1 cellular context compared by ENCODE assay signal in the genomic region with DNA sequence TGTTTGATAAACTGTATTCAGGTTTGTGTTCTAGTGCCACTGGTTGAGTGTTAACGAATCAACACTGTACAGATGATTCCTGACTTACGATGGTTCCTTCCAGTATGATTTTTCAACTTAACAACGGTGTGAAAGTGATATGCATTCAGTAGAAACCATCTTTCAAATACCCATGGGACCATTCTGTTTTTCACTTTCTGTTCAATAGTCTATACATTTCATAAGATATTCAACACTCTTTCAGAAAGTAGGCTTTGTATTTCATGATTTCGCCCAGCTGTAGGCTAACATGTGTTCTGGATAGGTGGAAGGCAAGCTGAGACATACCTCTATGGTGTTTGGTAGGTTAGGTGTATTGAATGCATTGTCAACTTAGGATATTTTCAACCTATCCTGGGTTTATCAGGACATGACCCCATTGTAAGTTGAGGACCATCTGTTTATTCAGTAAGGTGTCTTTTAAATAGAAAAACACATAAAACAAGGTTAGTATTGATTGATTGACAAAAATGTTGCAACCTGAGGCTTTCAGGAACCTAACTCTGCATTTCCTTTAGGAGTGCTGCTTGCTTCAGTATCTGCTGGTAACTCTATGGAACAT.
TF ChIP-seq lines count a peak whose summit lies in the region.

No MANE protein-coding gene starts in this region.

TF ChIP-seq in HepG2, 621 proteins besides CTCF, POLR2A, EP300 and RAD21 (continued from another document and continues in another):
- TF ChIP-seq CHD4 (IDR thresholded peaks at IDR 0.05; ENCODE audit: borderline replicate concordance, low read length) (no peak), ZBTB42 (CRISPR knock-in tag; IDR thresholded peaks at IDR 0.05) (no peak), PAF1 (CRISPR knock-in tag; IDR thresholded peaks at IDR 0.05) (0 out of 2 replicates have a peak, but pooled peaks have one; percentile 22), GATAD2A (CRISPR knock-in tag; IDR thresholded peaks at IDR 0.05) (peak; percentile 87; the same call in 1 of the 2 replicates), ZNF816 (CRISPR knock-in tag; IDR thresholded peaks at IDR 0.05; ENCODE audit: borderline replicate concordance) (no peak), SSRP1 (CRISPR knock-in tag; IDR thresholded peaks at IDR 0.05) (peak; percentile 77; the same call in 1 of the 2 replicates), ZNF441 (CRISPR knock-in tag; IDR thresholded peaks at IDR 0.05; ENCODE audit: borderline replicate concordance) (no peak), RBM22 (optimal IDR thresholded peaks at IDR 0.05; ENCODE audit: low read length) (no peak), ZFP90 (CRISPR knock-in tag; IDR thresholded peaks at IDR 0.05; ENCODE audit: borderline replicate concordance) (no peak), BHLHE40 (IDR thresholded peaks at IDR 0.05; ENCODE audit: low read length) (no peak), REL (CRISPR knock-in tag; conservative IDR thresholded peaks at IDR 0.05) (no peak), ZNF383 (CRISPR knock-in tag; IDR thresholded peaks at IDR 0.05; ENCODE audit: borderline replicate concordance) (0 out of 2 replicates have a peak, but pooled peaks have one; percentile 36), DPF2 (CRISPR knock-in tag; IDR thresholded peaks at IDR 0.05; ENCODE audit: borderline replicate concordance, low read depth) (no peak), FLYWCH1 (CRISPR knock-in tag; IDR thresholded peaks at IDR 0.05) (no peak), ZSCAN30 (CRISPR knock-in tag; IDR thresholded peaks at IDR 0.05) (no peak), ELF1 (CRISPR knock-in tag; IDR thresholded peaks at IDR 0.05) (no peak), ZNF562 (CRISPR knock-in tag; IDR thresholded peaks at IDR 0.05; ENCODE audit: borderline replicate concordance) (no peak), SMARCC2 (IDR thresholded peaks at IDR 0.05) (no peak), NFIC (IDR thresholded peaks at IDR 0.05; ENCODE audit: low read length) (peak; percentile 31; the same call in 1 of the 2 replicates), ZBTB3 (CRISPR knock-in tag; IDR thresholded peaks at IDR 0.05; ENCODE audit: borderline replicate concordance, low read depth) (0 out of 2 replicates have a peak, but pooled peaks have one; percentile 7), ZEB1 (IDR thresholded peaks at IDR 0.05; ENCODE audit: insufficient replicate concordance, low read depth) (no peak), HNRNPK (IDR thresholded peaks at IDR 0.05; ENCODE audit: low read depth, low read length, poor library complexity, severe bottlenecking) (no peak), NRL (CRISPR knock-in tag; IDR thresholded peaks at IDR 0.05; ENCODE audit: borderline replicate concordance) (no peak), ZIK1 (CRISPR knock-in tag; IDR thresholded peaks at IDR 0.05; ENCODE audit: borderline replicate concordance, low read depth) (no peak), KDM6A (CRISPR knock-in tag; IDR thresholded peaks at IDR 0.05; ENCODE audit: low read depth) (0 out of 2 replicates have a peak, but pooled peaks have one; percentile 42), CEBPB (IDR thresholded peaks at IDR 0.05; ENCODE audit: borderline replicate concordance, low read depth, low read length) (peak; percentile 58; the same call in 1 of the 2 replicates), ZNF138 (CRISPR knock-in tag; IDR thresholded peaks at IDR 0.05; ENCODE audit: low read depth) (no peak), ZFP1 (CRISPR knock-in tag; IDR thresholded peaks at IDR 0.05) (no peak)
- TF ChIP-seq, protein P1, sequence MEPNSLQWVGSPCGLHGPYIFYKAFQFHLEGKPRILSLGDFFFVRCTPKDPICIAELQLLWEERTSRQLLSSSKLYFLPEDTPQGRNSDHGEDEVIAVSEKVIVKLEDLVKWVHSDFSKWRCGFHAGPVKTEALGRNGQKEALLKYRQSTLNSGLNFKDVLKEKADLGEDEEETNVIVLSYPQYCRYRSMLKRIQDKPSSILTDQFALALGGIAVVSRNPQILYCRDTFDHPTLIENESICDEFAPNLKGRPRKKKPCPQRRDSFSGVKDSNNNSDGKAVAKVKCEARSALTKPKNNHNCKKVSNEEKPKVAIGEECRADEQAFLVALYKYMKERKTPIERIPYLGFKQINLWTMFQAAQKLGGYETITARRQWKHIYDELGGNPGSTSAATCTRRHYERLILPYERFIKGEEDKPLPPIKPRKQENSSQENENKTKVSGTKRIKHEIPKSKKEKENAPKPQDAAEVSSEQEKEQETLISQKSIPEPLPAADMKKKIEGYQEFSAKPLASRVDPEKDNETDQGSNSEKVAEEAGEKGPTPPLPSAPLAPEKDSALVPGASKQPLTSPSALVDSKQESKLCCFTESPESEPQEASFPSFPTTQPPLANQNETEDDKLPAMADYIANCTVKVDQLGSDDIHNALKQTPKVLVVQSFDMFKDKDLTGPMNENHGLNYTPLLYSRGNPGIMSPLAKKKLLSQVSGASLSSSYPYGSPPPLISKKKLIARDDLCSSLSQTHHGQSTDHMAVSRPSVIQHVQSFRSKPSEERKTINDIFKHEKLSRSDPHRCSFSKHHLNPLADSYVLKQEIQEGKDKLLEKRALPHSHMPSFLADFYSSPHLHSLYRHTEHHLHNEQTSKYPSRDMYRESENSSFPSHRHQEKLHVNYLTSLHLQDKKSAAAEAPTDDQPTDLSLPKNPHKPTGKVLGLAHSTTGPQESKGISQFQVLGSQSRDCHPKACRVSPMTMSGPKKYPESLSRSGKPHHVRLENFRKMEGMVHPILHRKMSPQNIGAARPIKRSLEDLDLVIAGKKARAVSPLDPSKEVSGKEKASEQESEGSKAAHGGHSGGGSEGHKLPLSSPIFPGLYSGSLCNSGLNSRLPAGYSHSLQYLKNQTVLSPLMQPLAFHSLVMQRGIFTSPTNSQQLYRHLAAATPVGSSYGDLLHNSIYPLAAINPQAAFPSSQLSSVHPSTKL (CRISPR knock-in tag; IDR thresholded peaks at IDR 0.05), result peak; percentile 70
- TF ChIP-seq, protein P2, sequence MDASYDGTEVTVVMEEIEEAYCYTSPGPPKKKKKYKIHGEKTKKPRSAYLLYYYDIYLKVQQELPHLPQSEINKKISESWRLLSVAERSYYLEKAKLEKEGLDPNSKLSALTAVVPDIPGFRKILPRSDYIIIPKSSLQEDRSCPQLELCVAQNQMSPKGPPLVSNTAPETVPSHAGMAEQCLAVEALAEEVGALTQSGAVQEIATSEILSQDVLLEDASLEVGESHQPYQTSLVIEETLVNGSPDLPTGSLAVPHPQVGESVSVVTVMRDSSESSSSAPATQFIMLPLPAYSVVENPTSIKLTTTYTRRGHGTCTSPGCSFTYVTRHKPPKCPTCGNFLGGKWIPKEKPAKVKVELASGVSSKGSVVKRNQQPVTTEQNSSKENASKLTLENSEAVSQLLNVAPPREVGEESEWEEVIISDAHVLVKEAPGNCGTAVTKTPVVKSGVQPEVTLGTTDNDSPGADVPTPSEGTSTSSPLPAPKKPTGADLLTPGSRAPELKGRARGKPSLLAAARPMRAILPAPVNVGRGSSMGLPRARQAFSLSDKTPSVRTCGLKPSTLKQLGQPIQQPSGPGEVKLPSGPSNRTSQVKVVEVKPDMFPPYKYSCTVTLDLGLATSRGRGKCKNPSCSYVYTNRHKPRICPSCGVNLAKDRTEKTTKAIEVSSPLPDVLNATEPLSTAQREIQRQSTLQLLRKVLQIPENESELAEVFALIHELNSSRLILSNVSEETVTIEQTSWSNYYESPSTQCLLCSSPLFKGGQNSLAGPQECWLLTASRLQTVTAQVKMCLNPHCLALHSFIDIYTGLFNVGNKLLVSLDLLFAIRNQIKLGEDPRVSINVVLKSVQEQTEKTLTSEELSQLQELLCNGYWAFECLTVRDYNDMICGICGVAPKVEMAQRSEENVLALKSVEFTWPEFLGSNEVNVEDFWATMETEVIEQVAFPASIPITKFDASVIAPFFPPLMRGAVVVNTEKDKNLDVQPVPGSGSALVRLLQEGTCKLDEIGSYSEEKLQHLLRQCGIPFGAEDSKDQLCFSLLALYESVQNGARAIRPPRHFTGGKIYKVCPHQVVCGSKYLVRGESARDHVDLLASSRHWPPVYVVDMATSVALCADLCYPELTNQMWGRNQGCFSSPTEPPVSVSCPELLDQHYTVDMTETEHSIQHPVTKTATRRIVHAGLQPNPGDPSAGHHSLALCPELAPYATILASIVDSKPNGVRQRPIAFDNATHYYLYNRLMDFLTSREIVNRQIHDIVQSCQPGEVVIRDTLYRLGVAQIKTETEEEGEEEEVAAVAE (CRISPR knock-in tag; IDR thresholded peaks at IDR 0.05; ENCODE audit: borderline replicate concordance), result 0 out of 2 replicates have a peak, but pooled peaks have one; percentile 0
- TF ChIP-seq, protein P3, sequence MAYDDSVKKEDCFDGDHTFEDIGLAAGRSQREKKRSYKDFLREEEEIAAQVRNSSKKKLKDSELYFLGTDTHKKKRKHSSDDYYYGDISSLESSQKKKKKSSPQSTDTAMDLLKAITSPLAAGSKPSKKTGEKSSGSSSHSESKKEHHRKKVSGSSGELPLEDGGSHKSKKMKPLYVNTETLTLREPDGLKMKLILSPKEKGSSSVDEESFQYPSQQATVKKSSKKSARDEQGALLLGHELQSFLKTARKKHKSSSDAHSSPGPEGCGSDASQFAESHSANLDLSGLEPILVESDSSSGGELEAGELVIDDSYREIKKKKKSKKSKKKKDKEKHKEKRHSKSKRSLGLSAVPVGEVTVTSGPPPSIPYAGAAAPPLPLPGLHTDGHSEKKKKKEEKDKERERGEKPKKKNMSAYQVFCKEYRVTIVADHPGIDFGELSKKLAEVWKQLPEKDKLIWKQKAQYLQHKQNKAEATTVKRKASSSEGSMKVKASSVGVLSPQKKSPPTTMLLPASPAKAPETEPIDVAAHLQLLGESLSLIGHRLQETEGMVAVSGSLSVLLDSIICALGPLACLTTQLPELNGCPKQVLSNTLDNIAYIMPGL (CRISPR knock-in tag; IDR thresholded peaks at IDR 0.05; ENCODE audit: borderline replicate concordance in 1 of 2, low read depth in 1 of 2), result no peak
- TF ChIP-seq, protein P4, sequence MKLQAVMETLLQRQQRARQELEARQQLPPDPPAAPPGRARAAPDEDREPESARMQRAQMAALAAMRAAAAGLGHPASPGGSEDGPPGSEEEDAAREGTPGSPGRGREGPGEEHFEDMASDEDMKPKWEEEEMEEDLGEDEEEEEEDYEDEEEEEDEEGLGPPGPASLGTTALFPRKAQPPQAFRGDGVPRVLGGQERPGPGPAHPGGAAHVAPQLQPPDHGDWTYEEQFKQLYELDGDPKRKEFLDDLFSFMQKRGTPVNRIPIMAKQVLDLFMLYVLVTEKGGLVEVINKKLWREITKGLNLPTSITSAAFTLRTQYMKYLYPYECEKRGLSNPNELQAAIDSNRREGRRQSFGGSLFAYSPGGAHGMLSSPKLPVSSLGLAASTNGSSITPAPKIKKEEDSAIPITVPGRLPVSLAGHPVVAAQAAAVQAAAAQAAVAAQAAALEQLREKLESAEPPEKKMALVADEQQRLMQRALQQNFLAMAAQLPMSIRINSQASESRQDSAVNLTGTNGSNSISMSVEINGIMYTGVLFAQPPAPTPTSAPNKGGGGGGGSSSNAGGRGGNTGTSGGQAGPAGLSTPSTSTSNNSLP (IDR thresholded peaks at IDR 0.05; ENCODE audit: low read depth, low read length), result no peak
- TF ChIP-seq, protein P5, sequence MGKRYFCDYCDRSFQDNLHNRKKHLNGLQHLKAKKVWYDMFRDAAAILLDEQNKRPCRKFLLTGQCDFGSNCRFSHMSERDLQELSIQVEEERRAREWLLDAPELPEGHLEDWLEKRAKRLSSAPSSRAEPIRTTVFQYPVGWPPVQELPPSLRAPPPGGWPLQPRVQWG (CRISPR knock-in tag; IDR thresholded peaks at IDR 0.05; ENCODE audit: borderline replicate concordance, low read depth), result no peak
- TF ChIP-seq, protein P6, sequence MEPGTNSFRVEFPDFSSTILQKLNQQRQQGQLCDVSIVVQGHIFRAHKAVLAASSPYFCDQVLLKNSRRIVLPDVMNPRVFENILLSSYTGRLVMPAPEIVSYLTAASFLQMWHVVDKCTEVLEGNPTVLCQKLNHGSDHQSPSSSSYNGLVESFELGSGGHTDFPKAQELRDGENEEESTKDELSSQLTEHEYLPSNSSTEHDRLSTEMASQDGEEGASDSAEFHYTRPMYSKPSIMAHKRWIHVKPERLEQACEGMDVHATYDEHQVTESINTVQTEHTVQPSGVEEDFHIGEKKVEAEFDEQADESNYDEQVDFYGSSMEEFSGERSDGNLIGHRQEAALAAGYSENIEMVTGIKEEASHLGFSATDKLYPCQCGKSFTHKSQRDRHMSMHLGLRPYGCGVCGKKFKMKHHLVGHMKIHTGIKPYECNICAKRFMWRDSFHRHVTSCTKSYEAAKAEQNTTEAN (CRISPR knock-in tag; conservative IDR thresholded peaks at IDR 0.05), result no peak
- TF ChIP-seq, protein P7, sequence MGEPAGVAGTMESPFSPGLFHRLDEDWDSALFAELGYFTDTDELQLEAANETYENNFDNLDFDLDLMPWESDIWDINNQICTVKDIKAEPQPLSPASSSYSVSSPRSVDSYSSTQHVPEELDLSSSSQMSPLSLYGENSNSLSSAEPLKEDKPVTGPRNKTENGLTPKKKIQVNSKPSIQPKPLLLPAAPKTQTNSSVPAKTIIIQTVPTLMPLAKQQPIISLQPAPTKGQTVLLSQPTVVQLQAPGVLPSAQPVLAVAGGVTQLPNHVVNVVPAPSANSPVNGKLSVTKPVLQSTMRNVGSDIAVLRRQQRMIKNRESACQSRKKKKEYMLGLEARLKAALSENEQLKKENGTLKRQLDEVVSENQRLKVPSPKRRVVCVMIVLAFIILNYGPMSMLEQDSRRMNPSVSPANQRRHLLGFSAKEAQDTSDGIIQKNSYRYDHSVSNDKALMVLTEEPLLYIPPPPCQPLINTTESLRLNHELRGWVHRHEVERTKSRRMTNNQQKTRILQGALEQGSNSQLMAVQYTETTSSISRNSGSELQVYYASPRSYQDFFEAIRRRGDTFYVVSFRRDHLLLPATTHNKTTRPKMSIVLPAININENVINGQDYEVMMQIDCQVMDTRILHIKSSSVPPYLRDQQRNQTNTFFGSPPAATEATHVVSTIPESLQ (CRISPR knock-in tag; conservative IDR thresholded peaks at IDR 0.05), result no peak
- TF ChIP-seq, protein P8, sequence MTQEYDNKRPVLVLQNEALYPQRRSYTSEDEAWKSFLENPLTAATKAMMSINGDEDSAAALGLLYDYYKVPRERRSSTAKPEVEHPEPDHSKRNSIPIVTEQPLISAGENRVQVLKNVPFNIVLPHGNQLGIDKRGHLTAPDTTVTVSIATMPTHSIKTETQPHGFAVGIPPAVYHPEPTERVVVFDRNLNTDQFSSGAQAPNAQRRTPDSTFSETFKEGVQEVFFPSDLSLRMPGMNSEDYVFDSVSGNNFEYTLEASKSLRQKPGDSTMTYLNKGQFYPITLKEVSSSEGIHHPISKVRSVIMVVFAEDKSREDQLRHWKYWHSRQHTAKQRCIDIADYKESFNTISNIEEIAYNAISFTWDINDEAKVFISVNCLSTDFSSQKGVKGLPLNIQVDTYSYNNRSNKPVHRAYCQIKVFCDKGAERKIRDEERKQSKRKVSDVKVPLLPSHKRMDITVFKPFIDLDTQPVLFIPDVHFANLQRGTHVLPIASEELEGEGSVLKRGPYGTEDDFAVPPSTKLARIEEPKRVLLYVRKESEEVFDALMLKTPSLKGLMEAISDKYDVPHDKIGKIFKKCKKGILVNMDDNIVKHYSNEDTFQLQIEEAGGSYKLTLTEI (CRISPR knock-in tag; conservative IDR thresholded peaks at IDR 0.05), result no peak
